In the genomic region with DNA sequence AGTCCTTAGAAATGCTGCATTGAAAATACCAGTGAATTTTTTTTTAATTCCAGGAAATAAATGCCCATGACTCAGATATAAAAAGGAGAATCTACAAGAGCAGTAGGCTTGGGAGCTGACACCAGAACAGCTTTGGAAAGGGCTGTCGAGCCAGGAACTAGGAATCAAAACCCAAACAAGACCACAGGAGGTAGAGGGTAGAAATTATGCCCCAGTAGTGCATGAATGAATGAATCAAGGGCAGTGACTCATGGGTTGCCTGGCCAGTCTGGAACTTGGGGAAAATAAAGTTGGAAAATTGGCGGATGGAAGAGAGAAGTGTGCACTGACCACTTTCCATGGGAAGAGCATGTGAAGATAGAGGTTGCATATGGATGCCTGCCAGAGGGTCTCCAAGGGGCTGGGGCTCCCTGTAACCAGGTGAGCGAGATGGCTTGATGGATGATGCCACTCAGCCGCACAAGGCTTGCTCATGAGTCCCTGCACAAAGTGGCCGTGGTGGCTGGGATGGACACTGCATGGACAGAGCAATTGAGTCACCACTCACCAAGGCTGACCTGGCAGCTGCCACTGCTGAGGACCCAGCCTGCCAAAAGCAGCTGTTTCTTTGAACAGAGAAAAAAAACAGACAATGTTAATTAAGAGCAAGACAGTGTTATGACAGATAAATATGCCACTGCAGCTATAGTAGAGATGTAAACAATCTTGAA, we compare ENCODE assay signal across 25 cellular contexts. TPM values are rescaled to one million over a fixed set of nuclear protein-coding genes. Genes with fewer than 3 reads are reported as not detected.
DNase-seq lines count a peak whose midpoint lies in the region; ATAC-seq and TF ChIP-seq lines count a peak whose summit lies in the region.
"Had no signal": no experiment of that assay in that cellular context is flagged by ENCODE, and none has a peak within 500 bp of the region (broad histone marks: within the 10 kb centered on the region; RNA-seq: fewer than 3 reads in every experiment).

No MANE protein-coding gene starts in this region.

- intact Hi-C loops in lower leg skin (cut with DNase I; ENCODE audit: low total_unique reads): no loop called here

- H3K4me1 Mint-ChIP-seq in stimulated activated naive CD8-positive, alpha-beta T cell treated with anti-CD3 and anti-CD28 coated beads, Interleukin-15, amount 100 ng/mL, for 72 hours: no peaks in the 10 kb centered on the region
- H3K4me1 Mint-ChIP-seq: activated B cell treated with CpG ODN at 0.5 μM for 24 hours had no signal

- no peak for TF ChIP-seq CTCF in foreskin fibroblast (IDR thresholded peaks at IDR 0.05; ENCODE audit: low read depth, low read length)
- no peak for TF ChIP-seq CTCF in lower leg skin (IDR thresholded peaks at IDR 0.05)

- ATAC-seq in GM21529 (IDR thresholded peaks at IDR 0.05; ENCODE audit: unreplicated experiment): no peak
- no peak for ATAC-seq in stimulated activated naive CD8-positive, alpha-beta T cell treated with anti-CD3 and anti-CD28 coated beads, Interleukin-15, amount 100 ng/mL, for 72 hours
- ATAC-seq: HCT116 had no signal

- TF ChIP-seq POLR2A in lower leg skin (IDR thresholded peaks at IDR 0.05): no peak

- H3K4me3 ChIP-seq in foreskin fibroblast (ENCODE audit: low read depth in 1 of 2, low read length in 2 of 2) (no peak overlapping the region), lower leg skin (ENCODE audit: low read depth, poor library complexity, severe bottlenecking) (no peak overlapping the region)
- H3K4me3 ChIP-seq: colonic mucosa, thyroid gland had no signal

- no peaks in the 10 kb centered on the region for H3K27me3 Mint-ChIP-seq in stimulated activated naive CD8-positive, alpha-beta T cell treated with anti-CD3 and anti-CD28 coated beads, Interleukin-15, amount 100 ng/mL, for 72 hours
- H3K27me3 Mint-ChIP-seq: activated B cell treated with CpG ODN at 0.5 μM for 24 hours; activated CD4-positive, alpha-beta memory T cell treated with anti-CD3 and anti-CD28 coated beads for 36 hours; CD4-positive, alpha-beta T cell had no signal

- H3K9me3 Mint-ChIP-seq in stimulated activated naive CD8-positive, alpha-beta T cell treated with anti-CD3 and anti-CD28 coated beads, Interleukin-15, amount 100 ng/mL, for 72 hours: no peaks in the 10 kb centered on the region
- H3K9me3 Mint-ChIP-seq: activated B cell treated with CpG ODN at 0.5 μM for 24 hours; activated CD4-positive, alpha-beta memory T cell treated with anti-CD3 and anti-CD28 coated beads for 36 hours; CD4-positive, alpha-beta T cell had no signal

- WGBS in lower leg skin, 2 donors: 77 to 78% methylated on average over 4 of the region's 5 CpGs

- no peak overlapping the region for H3K27ac Mint-ChIP-seq in stimulated activated naive CD8-positive, alpha-beta T cell treated with anti-CD3 and anti-CD28 coated beads, Interleukin-15, amount 100 ng/mL, for 72 hours
- H3K27ac Mint-ChIP-seq: activated B cell treated with CpG ODN at 0.5 μM for 24 hours; activated CD4-positive, alpha-beta memory T cell treated with anti-CD3 and anti-CD28 coated beads for 36 hours; CD4-positive, alpha-beta T cell had no signal

- DNase-seq in EH (ENCODE audit: low read depth) (peak; percentile 72), LHCN-M2 (ENCODE audit: low read depth) (peak; percentile 79), foreskin fibroblast (peak; percentile 45 to 64), lower leg skin (ENCODE audit: low spot score in 2 of 2) (no peak)
- no peak for DNase-seq in stimulated activated naive CD8-positive, alpha-beta T cell treated with anti-CD3 and anti-CD28 coated beads, Interleukin-15, amount 100 ng/mL, for 72 hours
- DNase-seq: activated B cell treated with CpG ODN at 0.5 μM for 24 hours; activated CD4-positive, alpha-beta memory T cell treated with anti-CD3 and anti-CD28 coated beads for 36 hours; activated gamma-delta T cell treated with Interleukin-2 at 50 U/mL for 16 hours; activated T-cell treated with anti-CD3 and anti-CD28 coated beads for 4 hours; CD4-positive, alpha-beta T cell; colonic mucosa; DMS153; glutamatergic neuron; KG1; kidney glomerular epithelial cell; mammary epithelial cell; MV-4-11; NCI-H1694; NCI-H526; stimulated activated CD4-positive, alpha-beta T cell treated with anti-CD3 and anti-CD28 coated beads, Interleukin-4, amount 100 ng/mL, for 24 hours; stimulated activated naive CD4-positive, alpha-beta T cell treated with Interleukin-2 at 50 U/mL for 16 hours; T-helper 9 cell; thyroid gland had no signal

- no peak overlapping the region for H3K4me3 Mint-ChIP-seq in stimulated activated naive CD8-positive, alpha-beta T cell treated with anti-CD3 and anti-CD28 coated beads, Interleukin-15, amount 100 ng/mL, for 72 hours
- H3K4me3 Mint-ChIP-seq: activated B cell treated with CpG ODN at 0.5 μM for 24 hours; activated CD4-positive, alpha-beta memory T cell treated with anti-CD3 and anti-CD28 coated beads for 36 hours; CD4-positive, alpha-beta T cell had no signal

RNA-seq across cellular contexts. Expression of gene MCCD1, which starts 15.2 kb away (rescaled TPM):
- not detected in 2 replicates for total RNA-seq in LHCN-M2 (2014; rRNA removed)
- polyA plus RNA-seq in LHCN-M2 (2012): not detected
- total RNA-seq in lower leg skin: not detected
- total RNA-seq: activated B cell treated with CpG ODN at 0.5 μM for 24 hours; activated CD4-positive, alpha-beta memory T cell treated with anti-CD3 and anti-CD28 coated beads for 36 hours; CD4-positive, alpha-beta T cell; colonic mucosa; mammary epithelial cell; thyroid gland had no signal
- polyA plus RNA-seq: mammary epithelial cell had no signal

RNA-seq across cellular contexts. Expression of gene MICB, which starts 15.7 kb away (rescaled TPM):
- total RNA-seq in LHCN-M2 (2014; rRNA removed) (10.6 and 13.0 TPM in 2 replicates), lower leg skin (1 to 10 TPM in 2 of 4 donors, under 1 TPM in 2; 0.61 to 2.6 (median 1.2) TPM)
- polyA plus RNA-seq in LHCN-M2 (2012): 10.1 TPM

RNA-seq across cellular contexts. Expression of gene DDX39B, which starts 28.2 kb away (rescaled TPM):
- total RNA-seq in LHCN-M2 (2014; rRNA removed) (402 and 452 TPM in 2 replicates), lower leg skin (100 to 1,000 TPM; 176 to 355 (median 238) TPM)
- polyA plus RNA-seq in LHCN-M2 (2012): 244 TPM

RNA-seq across cellular contexts. Expression of gene ATP6V1G2, which starts 32.8 kb away (rescaled TPM):
- total RNA-seq in LHCN-M2 (2014; rRNA removed): 3.1 and 3.3 TPM in 2 replicates
- polyA plus RNA-seq in LHCN-M2 (2012): 2.7 TPM
- 1 to 10 TPM in 1 of 4 donors, under 1 TPM in 1, not detected in 2; 0.46 to 1.3 TPM for total RNA-seq in lower leg skin

RNA-seq across cellular contexts. Expression of gene NFKBIL1, which starts 33.8 kb away (rescaled TPM):
- total RNA-seq in LHCN-M2 (2014; rRNA removed) (21.2 and 26.8 TPM in 2 replicates), lower leg skin (10 to 100 TPM; 25.2 to 44.4 (median 28.5) TPM)
- polyA plus RNA-seq in LHCN-M2 (2012): 13.7 TPM

Comparison
In these comparisons a context has a peak if more than half of its experiments do, and no peak if none do; other contexts are left out.
1. DNase-seq: peak in EH (single experiment), LHCN-M2 (single experiment) and foreskin fibroblast (2 of 2); none in lower leg skin (0 of 2) and stimulated activated naive CD8-positive, alpha-beta T cell treated with anti-CD3 and anti-CD28 coated beads, Interleukin-15, amount 100 ng/mL, for 72 hours (0 of 2).